23 cellular contexts compared by ENCODE assay signal in genomic region chr6:24827970-24828369, GRCh38. TPM values are rescaled to one million over a fixed set of nuclear protein-coding genes. Genes with fewer than 3 reads are reported as not detected.
A peak's percentile ranks its signal among the peaks of the same experiment; 100 is the strongest.
DNase-seq lines count a peak whose midpoint lies in the region; ATAC-seq and TF ChIP-seq lines count a peak whose summit lies in the region.
"Had no signal": no experiment of that assay in that cellular context is flagged by ENCODE, and none has a peak within 500 bp of the region (broad histone marks: within the 10 kb centered on the region; RNA-seq: fewer than 3 reads in every experiment).

No MANE protein-coding gene starts in this region.

- no peak overlapping the region for H3K9ac ChIP-seq in mammary epithelial cell (ENCODE audit: insufficient read depth, low read length)

- H3K4me3 ChIP-seq in GM23338 (no peak overlapping the region), mammary epithelial cell (replicated peaks in 1 of 3; ENCODE audit: insufficient read depth in 1 of 3, low read depth in 2 of 3, low read length in 3 of 3) (no peak overlapping the region), upper lobe of right lung (no peak overlapping the region)
- H3K4me3 ChIP-seq: hepatocyte, suprapubic skin had no signal

- no peaks in the 10 kb centered on the region for H4K20me1 ChIP-seq in GM23338 (replicated peaks; ENCODE audit: insufficient read depth)
- H4K20me1 ChIP-seq in mammary epithelial cell (ENCODE audit: insufficient read depth, low read length), result no peaks in the 10 kb centered on the region

- H3K79me2 ChIP-seq in GM23338 (replicated peaks; ENCODE audit: insufficient read depth), result no peaks in the 10 kb centered on the region
- H3K79me2 ChIP-seq in mammary epithelial cell (ENCODE audit: insufficient read depth, low read length), result no peaks in the 10 kb centered on the region
- H3K79me2 ChIP-seq: hepatocyte had no signal

- H3K27ac ChIP-seq in GM23338 (ENCODE audit: low read depth), result peak overlapping the region; percentile 63; the same call in 1 of the 2 replicates
- peak overlapping the region; percentile 13 for H3K27ac ChIP-seq in mammary epithelial cell (ENCODE audit: insufficient read depth, low read depth, low read length)
- no peak overlapping the region for H3K27ac ChIP-seq in upper lobe of right lung
- H3K27ac ChIP-seq: hepatocyte, suprapubic skin had no signal

- no peaks in the 10 kb centered on the region for H3K9me3 Mint-ChIP-seq in activated naive CD4-positive, alpha-beta T cell treated with anti-CD3 and anti-CD28 coated beads for 36 hours
- H3K9me3 Mint-ChIP-seq in GM23338, result no peaks in the 10 kb centered on the region
- H3K9me3 Mint-ChIP-seq in stimulated activated effector memory CD8-positive, alpha-beta T cell treated with anti-CD3 and anti-CD28 coated beads, Interleukin-12 subunit alpha, Interleukin-12 subunit beta, amount 100 ng/mL, for 72 hours, result no peaks in the 10 kb centered on the region
- H3K9me3 Mint-ChIP-seq in chondrocyte (ENCODE audit: low read depth), result no peaks in the 10 kb centered on the region

- H3K4me2 ChIP-seq in GM23338 (no peak overlapping the region), mammary epithelial cell (ENCODE audit: insufficient read depth, low read depth, low read length) (peak overlapping the region; percentile 29)
- H3K4me2 ChIP-seq: hepatocyte had no signal

- H3K36me3 Mint-ChIP-seq in activated naive CD4-positive, alpha-beta T cell treated with anti-CD3 and anti-CD28 coated beads for 36 hours (ENCODE audit: low read depth), result peaks cover 24% of the 10 kb centered on the region
- H3K36me3 Mint-ChIP-seq in GM23338 (ENCODE audit: low read depth), result peaks cover 8% of the 10 kb centered on the region; the same call in 1 of the 3 replicates
- peaks cover 100% of the 10 kb centered on the region for H3K36me3 Mint-ChIP-seq in stimulated activated effector memory CD8-positive, alpha-beta T cell treated with anti-CD3 and anti-CD28 coated beads, Interleukin-12 subunit alpha, Interleukin-12 subunit beta, amount 100 ng/mL, for 72 hours
- no peaks in the 10 kb centered on the region for H3K36me3 Mint-ChIP-seq in chondrocyte (ENCODE audit: low read depth)

- H3K4me1 Mint-ChIP-seq in activated naive CD4-positive, alpha-beta T cell treated with anti-CD3 and anti-CD28 coated beads for 36 hours (ENCODE audit: low read depth), result peaks cover 27% of the 10 kb centered on the region
- H3K4me1 Mint-ChIP-seq in GM23338 (peaks cover 20% of the 10 kb centered on the region; the same call in 2 of the 3 replicates), chondrocyte (ENCODE audit: low read depth) (peaks cover 31% of the 10 kb centered on the region)
- no peaks in the 10 kb centered on the region for H3K4me1 Mint-ChIP-seq in stimulated activated effector memory CD8-positive, alpha-beta T cell treated with anti-CD3 and anti-CD28 coated beads, Interleukin-12 subunit alpha, Interleukin-12 subunit beta, amount 100 ng/mL, for 72 hours

- intact Hi-C loops in activated naive CD4-positive, alpha-beta T cell treated with anti-CD3 and anti-CD28 coated beads for 36 hours (cut with micrococcal nuclease), result no loop called here
- intact Hi-C loops in mammary epithelial cell (cut with micrococcal nuclease) (loop anchor here (1.0 to 10.0 kb wide), 4 partner anchors 53 to 303 kb away; no protein-coding TSS in a partner anchor), upper lobe of right lung (cut with DNase I) (no loop called here)

- H3K9me2 ChIP-seq in GM23338 (ENCODE audit: insufficient read depth), result no peaks in the 10 kb centered on the region

- peak overlapping the region; percentile 93; the same call in 1 of the 2 replicates for H2AFZ ChIP-seq in GM23338
- peak overlapping the region; percentile 86 for H2AFZ ChIP-seq in mammary epithelial cell (ENCODE audit: low read depth, low read length)
- H2AFZ ChIP-seq: hepatocyte had no signal

- TF ChIP-seq CTCF in GM23338 (conservative IDR thresholded peaks at IDR 0.05; ENCODE audit: low read depth in 2 of 2) (no peak), mammary epithelial cell (conservative IDR thresholded peaks at IDR 0.05 in 1 of 2, IDR thresholded peaks at IDR 0.05 in 1 of 2; ENCODE audit: extremely low read depth in 1 of 2, insufficient read depth in 1 of 2, low read depth in 1 of 2, low read length in 2 of 2) (no peak), upper lobe of right lung (IDR thresholded peaks at IDR 0.05) (no peak), chondrocyte (IDR thresholded peaks at IDR 0.05) (no peak)

- 0 out of 2 replicates have a peak, but pooled peaks cover 5% of the 10 kb centered on the region for H3F3A ChIP-seq in GM23338 (replicated peaks; ENCODE audit: low read depth)

- H3K27me3 ChIP-seq in GM23338 (ENCODE audit: insufficient read depth) (no peaks in the 10 kb centered on the region), mammary epithelial cell (ENCODE audit: insufficient read depth, low read length) (no peaks in the 10 kb centered on the region), upper lobe of right lung (no peaks in the 10 kb centered on the region)
- H3K27me3 ChIP-seq: hepatocyte, suprapubic skin had no signal

- WGBS in mammary epithelial cell (ENCODE audit: low coverage, missing lambda C conversion rate), result 15% methylated on average over 8 of the region's 8 CpGs

- H3K9me3 ChIP-seq in mammary epithelial cell (replicated peaks; ENCODE audit: insufficient read depth, low read length) (no peaks in the 10 kb centered on the region), upper lobe of right lung (no peaks in the 10 kb centered on the region)
- H3K9me3 ChIP-seq: suprapubic skin had no signal

- no peak overlapping the region for H3K4me3 Mint-ChIP-seq in activated naive CD4-positive, alpha-beta T cell treated with anti-CD3 and anti-CD28 coated beads for 36 hours
- H3K4me3 Mint-ChIP-seq in GM23338, result no peak overlapping the region
- H3K4me3 Mint-ChIP-seq in stimulated activated effector memory CD8-positive, alpha-beta T cell treated with anti-CD3 and anti-CD28 coated beads, Interleukin-12 subunit alpha, Interleukin-12 subunit beta, amount 100 ng/mL, for 72 hours, result no peak overlapping the region
- H3K4me3 Mint-ChIP-seq in chondrocyte (ENCODE audit: unreplicated experiment), result no peak overlapping the region

- H3K36me3 ChIP-seq in GM23338 (ENCODE audit: insufficient read depth) (0 out of 2 replicates have a peak, but pooled peaks cover 2% of the 10 kb centered on the region), mammary epithelial cell (ENCODE audit: insufficient read depth, low read length) (no peaks in the 10 kb centered on the region), upper lobe of right lung (no peaks in the 10 kb centered on the region)
- H3K36me3 ChIP-seq: suprapubic skin had no signal

- peak overlapping the region; percentile 74 for H3K27ac Mint-ChIP-seq in activated naive CD4-positive, alpha-beta T cell treated with anti-CD3 and anti-CD28 coated beads for 36 hours
- peak overlapping the region; percentile 75 for H3K27ac Mint-ChIP-seq in GM23338
- H3K27ac Mint-ChIP-seq in stimulated activated effector memory CD8-positive, alpha-beta T cell treated with anti-CD3 and anti-CD28 coated beads, Interleukin-12 subunit alpha, Interleukin-12 subunit beta, amount 100 ng/mL, for 72 hours, result peak overlapping the region; percentile 87
- H3K27ac Mint-ChIP-seq in chondrocyte (ENCODE audit: unreplicated experiment), result no peak overlapping the region
- H3K27ac Mint-ChIP-seq: progenitor cell of endocrine pancreas had no signal

- no TSS peak for BruUV-seq in mammary epithelial cell (replicated peaks; lab: Mats Ljungman, UMichigan)

- peaks cover 13% of the 10 kb centered on the region for H3K4me1 ChIP-seq in GM23338 (ENCODE audit: insufficient read depth)
- peaks cover 24% of the 10 kb centered on the region for H3K4me1 ChIP-seq in mammary epithelial cell (ENCODE audit: insufficient read depth, low read length)
- H3K4me1 ChIP-seq in upper lobe of right lung, result no peaks in the 10 kb centered on the region

- ATAC-seq in GM23338 (no peak), upper lobe of right lung (no peak), HG02870 (IDR thresholded peaks at IDR 0.05; ENCODE audit: unreplicated experiment) (no peak)
- no peak for ATAC-seq in stimulated activated effector memory CD8-positive, alpha-beta T cell treated with anti-CD3 and anti-CD28 coated beads, Interleukin-12 subunit alpha, Interleukin-12 subunit beta, amount 100 ng/mL, for 72 hours
- ATAC-seq: left ventricle myocardium superior had no signal

- dilution Hi-C loops in mammary epithelial cell (cut with HindIII; ENCODE audit: low sequenced_read_pairs), result loop anchor here (25.0 kb wide), 1 partner anchor 234 kb away; no protein-coding TSS in a partner anchor

- in situ Hi-C loops in mammary epithelial cell (cut with MboI; ENCODE audit: low sequenced_read_pairs in 2 of 2), result no loop called here

- CTCF ChIA-PET in activated naive CD4-positive, alpha-beta T cell treated with anti-CD3 and anti-CD28 coated beads for 36 hours (lab: Charles Lee), result interaction anchor here (0.9 to 1.1 kb wide), 2 partner anchors 26 to 105 kb away, joined by 3 read pairs; no protein-coding TSS in a partner anchor
- CTCF ChIA-PET in mammary epithelial cell (lab: Charles Lee; ENCODE audit: low non-redundant PET), result interaction anchor here (0.7 kb wide), 1 partner anchor 31 kb away, joined by 3 read pairs; no protein-coding TSS in a partner anchor

- DNase-seq in activated naive CD4-positive, alpha-beta T cell treated with anti-CD3 and anti-CD28 coated beads for 36 hours, result no peak
- no peak for DNase-seq in activated naive CD4-positive, alpha-beta T cell treated with Interleukin-2 at 50 U/mL for 16 hours
- no peak for DNase-seq in GM23338 (ENCODE audit: low spot score)
- DNase-seq in mammary epithelial cell, result no peak
- no peak for DNase-seq in stimulated activated effector memory CD8-positive, alpha-beta T cell treated with anti-CD3 and anti-CD28 coated beads, Interleukin-12 subunit alpha, Interleukin-12 subunit beta, amount 100 ng/mL, for 72 hours (ENCODE audit: low spot score in 2 of 2)
- DNase-seq in upper lobe of right lung, result no peak
- DNase-seq in chondrocyte (ENCODE audit: low spot score), result no peak
- DNase-seq: activated CD4-positive, CD25-positive, alpha-beta regulatory T cell treated with anti-CD3 and anti-CD28 coated beads, Interleukin-2, amount 50 U/mL, for 72 hours; activated effector memory CD4-positive, alpha-beta T cell treated with Interleukin-2 at 50 U/mL for 16 hours; C1 segment of cervical spinal cord; central memory CD4-positive, alpha-beta T cell; GDM1; HCEC 1CT; KG1; left ventricle myocardium superior had no signal

- no peaks in the 10 kb centered on the region for H3K27me3 Mint-ChIP-seq in activated naive CD4-positive, alpha-beta T cell treated with anti-CD3 and anti-CD28 coated beads for 36 hours (ENCODE audit: low read depth)
- H3K27me3 Mint-ChIP-seq in GM23338 (ENCODE audit: insufficient read depth, low read depth, poor library complexity) (peaks cover 2% of the 10 kb centered on the region), chondrocyte (ENCODE audit: low read depth) (no peaks in the 10 kb centered on the region)
- H3K27me3 Mint-ChIP-seq: progenitor cell of endocrine pancreas had no signal

RNA-seq across cellular contexts. Expression of gene ARMH2, which starts 29.3 kb away (rescaled TPM):
- not detected for total RNA-seq in activated naive CD4-positive, alpha-beta T cell treated with anti-CD3 and anti-CD28 coated beads for 36 hours
- total RNA-seq in GM23338 (2014; rRNA removed; shearing (Covaris generic)), result not detected in 2 replicates
- not detected in 2 replicates for polyA plus RNA-seq in GM23338 (2016; fragmentation: Nextera tagmentation; extraction: Ambion mirVana)
- not detected for total RNA-seq in mammary epithelial cell
- not detected for polyA plus RNA-seq in mammary epithelial cell
- not detected for polyA minus RNA-seq in mammary epithelial cell
- total RNA-seq in upper lobe of right lung, result not detected
- not detected in 3 replicates for total RNA-seq in chondrocyte
- total RNA-seq: astrocyte, esophagus mucosa, frontal cortex, hepatocyte, left ventricle myocardium superior, mononuclear cell, progenitor cell of endocrine pancreas, suprapubic skin had no signal
- polyA plus RNA-seq: hepatocyte had no signal

RNA-seq across cellular contexts. Expression of gene GMNN, which starts 53.2 kb away (rescaled TPM):
- 10 to 100 TPM; 84.9 to 85.1 TPM for total RNA-seq in activated naive CD4-positive, alpha-beta T cell treated with anti-CD3 and anti-CD28 coated beads for 36 hours
- 88.2 and 89.1 TPM in 2 replicates for total RNA-seq in GM23338 (2014; rRNA removed; shearing (Covaris generic))
- polyA plus RNA-seq in GM23338 (2016; fragmentation: Nextera tagmentation; extraction: Ambion mirVana) (183 and 202 TPM in 2 replicates), mammary epithelial cell (43.7 TPM)
- total RNA-seq in mammary epithelial cell (10 to 100 TPM in 1 of 2 donors, 1 to 10 TPM in 1; 8.0 to 36.3 TPM), upper lobe of right lung (10.0 TPM), chondrocyte (13.6 to 22.9 TPM (median 13.8 TPM) in 3 replicates)
- 14.9 TPM for polyA minus RNA-seq in mammary epithelial cell
